9 cellular contexts compared by ENCODE assay signal in the genomic region with DNA sequence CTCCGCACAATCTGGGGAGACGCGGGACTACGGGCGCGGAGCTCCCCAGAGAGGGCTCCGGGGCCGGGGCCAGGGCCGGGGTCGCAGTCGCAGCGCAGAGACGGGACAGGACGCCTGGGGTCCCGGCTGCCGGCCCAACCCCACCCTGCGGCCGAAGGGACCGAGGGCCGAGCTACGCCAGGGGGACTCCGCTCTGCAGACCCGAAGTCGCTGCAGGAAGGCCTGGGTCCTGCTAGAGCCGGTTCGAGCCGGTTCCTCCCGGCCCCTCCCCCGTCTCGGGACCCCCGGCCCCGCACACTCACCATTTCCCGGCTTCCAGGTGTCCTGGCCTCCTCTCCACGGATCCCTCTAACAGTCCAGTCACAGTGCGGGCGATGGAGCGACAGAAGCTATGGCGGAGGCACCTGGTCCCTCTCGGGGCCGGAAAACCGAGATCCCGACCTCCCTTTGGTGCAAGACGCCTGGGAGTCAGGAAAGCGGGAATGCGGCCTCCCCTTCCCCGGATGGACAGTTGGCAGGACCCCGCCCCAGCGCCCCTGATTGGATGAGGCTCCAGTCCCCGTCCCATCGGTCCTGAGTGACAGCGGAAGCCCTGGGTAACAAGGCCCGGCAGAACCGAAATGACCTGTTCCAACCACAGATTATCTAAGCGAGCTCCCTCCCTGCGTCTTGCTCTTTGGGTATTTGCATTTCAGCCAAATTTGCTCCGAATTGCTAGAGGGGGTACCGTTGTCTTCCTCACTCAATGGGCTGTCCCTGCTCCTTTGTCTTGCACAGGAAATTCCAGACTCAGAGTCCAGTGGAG. TPM values are rescaled to one million over a fixed set of nuclear protein-coding genes. Genes with fewer than 3 reads are reported as not detected.
DNase-seq lines count a peak whose midpoint lies in the region; ATAC-seq and TF ChIP-seq lines count a peak whose summit lies in the region.
"Had no signal": no experiment of that assay in that cellular context is flagged by ENCODE, and none has a peak within 500 bp of the region (broad histone marks: within the 10 kb centered on the region; RNA-seq: fewer than 3 reads in every experiment).

A gene (minus strand): TSS at position 481 of the 805 bp plus-strand sequence. CDS start 176 bp downstream, at position 305.

- H3K4me1 ChIP-seq in ACC112 (ENCODE audit: control insufficient read depth, insufficient read depth, low read length, unreplicated experiment) (no peaks in the 10 kb centered on the region), neuron (ENCODE audit: insufficient read depth, low read length) (peaks cover 14% of the 10 kb centered on the region), uterus (no peaks in the 10 kb centered on the region)

- intact Hi-C loops in uterus (cut with DNase I; ENCODE audit: low total_unique reads), result no loop called here

- H3K27me3 Mint-ChIP-seq in activated naive CD8-positive, alpha-beta T cell, result no peaks in the 10 kb centered on the region
- peaks cover 5% of the 10 kb centered on the region for H3K27me3 Mint-ChIP-seq in glutamatergic neuron (ENCODE audit: unreplicated experiment)

- H3K27ac ChIP-seq in ACC112 (ENCODE audit: low read depth, low read length), result peak within 1 kb of the TSS; percentile 59; the same call in 1 of the 2 replicates
- peak within 1 kb of the TSS; percentile 70 to 79 for H3K27ac ChIP-seq in uterus

- peak; percentile 10 to 44 for TF ChIP-seq POLR2A in uterus (IDR thresholded peaks at IDR 0.05)

- TF ChIP-seq CTCF in glutamatergic neuron (IDR thresholded peaks at IDR 0.05; ENCODE audit: partially characterized antibody, unreplicated experiment), result no peak
- no peak for TF ChIP-seq CTCF in uterus (IDR thresholded peaks at IDR 0.05)

- H3K36me3 ChIP-seq in ACC112 (ENCODE audit: insufficient read depth, low read length), result peaks cover 12% of the 10 kb centered on the region
- H3K36me3 ChIP-seq in neuron (ENCODE audit: insufficient read depth, low read length), result peaks cover 37% of the 10 kb centered on the region
- H3K36me3 ChIP-seq in uterus, result no peaks in the 10 kb centered on the region

- H2AFZ ChIP-seq in ACC112 (ENCODE audit: low read length, unreplicated experiment) (peak within 1 kb of the TSS; percentile 96), neuron (ENCODE audit: low read depth, low read length) (peak within 1 kb of the TSS; percentile 29)

- DNase-seq in NCI-H774 (lab: John Stamatoyannopoulos, UW) (peak; percentile 79), glutamatergic neuron (peak; percentile 97), uterus (peak; percentile 82 to 85)

- H3K9me3 Mint-ChIP-seq in activated naive CD8-positive, alpha-beta T cell (ENCODE audit: low read depth), result no peaks in the 10 kb centered on the region
- H3K9me3 Mint-ChIP-seq in glutamatergic neuron (ENCODE audit: unreplicated experiment), result no peaks in the 10 kb centered on the region

- H3K9me3 ChIP-seq in neuron (ENCODE audit: low read length) (peaks cover 32% of the 10 kb centered on the region), uterus (no peaks in the 10 kb centered on the region)

- H3K4me3 Mint-ChIP-seq in activated naive CD8-positive, alpha-beta T cell, result peak within 1 kb of the TSS; percentile 86
- H3K4me3 Mint-ChIP-seq in glutamatergic neuron (ENCODE audit: unreplicated experiment), result peak within 1 kb of the TSS; percentile 90

- H3K4me3 ChIP-seq in ACC112 (ENCODE audit: low read depth, low read length) (peak within 1 kb of the TSS; percentile 97), neuron (ENCODE audit: low read length) (peak within 1 kb of the TSS; percentile 72), uterus (peak within 1 kb of the TSS; percentile 73 to 93)

- H3K27me3 ChIP-seq in ACC112 (ENCODE audit: insufficient read depth, low read length) (no peaks in the 10 kb centered on the region), neuron (ENCODE audit: insufficient read depth, low read length) (no peaks in the 10 kb centered on the region), uterus (no peaks in the 10 kb centered on the region)

- H3K4me1 Mint-ChIP-seq in activated naive CD8-positive, alpha-beta T cell (ENCODE audit: low read depth), result peaks cover 16% of the 10 kb centered on the region
- peaks cover 7% of the 10 kb centered on the region for H3K4me1 Mint-ChIP-seq in glutamatergic neuron (ENCODE audit: low read depth, unreplicated experiment)

- H3K27ac Mint-ChIP-seq in activated naive CD8-positive, alpha-beta T cell, result peak within 1 kb of the TSS; percentile 34
- H3K27ac Mint-ChIP-seq in glutamatergic neuron (ENCODE audit: unreplicated experiment), result peak within 1 kb of the TSS; percentile 96

- H3K36me3 Mint-ChIP-seq in activated naive CD8-positive, alpha-beta T cell, result peaks cover 5% of the 10 kb centered on the region
- peaks cover 4% of the 10 kb centered on the region for H3K36me3 Mint-ChIP-seq in glutamatergic neuron (ENCODE audit: unreplicated experiment)

- ATAC-seq in GM18502 (IDR thresholded peaks at IDR 0.05; ENCODE audit: poor library complexity, unreplicated experiment) (peak; percentile 76), HG03196 (IDR thresholded peaks at IDR 0.05; ENCODE audit: unreplicated experiment) (peak; percentile 74)
- ATAC-seq: HCT116 had no signal

- peaks cover 44% of the 10 kb centered on the region for H3K79me2 ChIP-seq in ACC112 (ENCODE audit: control insufficient read depth, insufficient read depth, low read length, unreplicated experiment)

RNA-seq across cellular contexts. Expression of the gene that starts here (rescaled TPM):
- total RNA-seq in glutamatergic neuron (ENCODE audit: unreplicated experiment) (25.1 TPM), uterus (10 to 100 TPM in 2 of 4 donors, 1 to 10 TPM in 2; 4.4 to 34.8 (median 10.1) TPM)

Comparison
In these comparisons a context has a peak if more than half of its experiments do, and no peak if none do; other contexts are left out.
1. Peak in every context shown above with its lines: DNase-seq, ATAC-seq, H3K4me3 ChIP-seq and H3K27ac ChIP-seq.